1 cellular context compared by ENCODE assay signal in the genomic region with DNA sequence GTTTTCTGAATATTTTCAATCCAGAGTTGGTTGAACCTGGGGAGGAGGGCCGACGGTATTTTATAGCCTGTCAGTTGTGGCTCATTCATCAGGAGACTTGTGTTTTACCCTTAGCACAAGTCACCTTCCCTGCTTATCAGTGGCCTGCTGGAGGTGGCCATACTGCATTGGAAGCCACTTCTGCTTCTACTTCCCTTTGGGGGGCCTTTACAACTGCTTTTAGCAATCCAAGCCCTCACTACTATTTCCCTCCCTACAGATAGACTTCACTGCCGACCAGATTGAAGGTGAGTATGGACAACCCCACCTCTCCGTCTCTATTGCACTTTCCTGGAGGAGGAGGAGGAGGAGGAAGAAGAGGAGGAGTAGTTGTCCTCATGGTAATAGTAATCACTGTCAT.
A peak's percentile ranks its signal among the peaks of the same experiment; 100 is the strongest.
TF ChIP-seq lines count a peak whose summit lies in the region.

No MANE protein-coding gene starts in this region.

TF ChIP-seq in K562, 482 proteins besides CTCF, POLR2A, EP300 and RAD21 (continued from another document and continues in another):
- TF ChIP-seq, protein P1, sequence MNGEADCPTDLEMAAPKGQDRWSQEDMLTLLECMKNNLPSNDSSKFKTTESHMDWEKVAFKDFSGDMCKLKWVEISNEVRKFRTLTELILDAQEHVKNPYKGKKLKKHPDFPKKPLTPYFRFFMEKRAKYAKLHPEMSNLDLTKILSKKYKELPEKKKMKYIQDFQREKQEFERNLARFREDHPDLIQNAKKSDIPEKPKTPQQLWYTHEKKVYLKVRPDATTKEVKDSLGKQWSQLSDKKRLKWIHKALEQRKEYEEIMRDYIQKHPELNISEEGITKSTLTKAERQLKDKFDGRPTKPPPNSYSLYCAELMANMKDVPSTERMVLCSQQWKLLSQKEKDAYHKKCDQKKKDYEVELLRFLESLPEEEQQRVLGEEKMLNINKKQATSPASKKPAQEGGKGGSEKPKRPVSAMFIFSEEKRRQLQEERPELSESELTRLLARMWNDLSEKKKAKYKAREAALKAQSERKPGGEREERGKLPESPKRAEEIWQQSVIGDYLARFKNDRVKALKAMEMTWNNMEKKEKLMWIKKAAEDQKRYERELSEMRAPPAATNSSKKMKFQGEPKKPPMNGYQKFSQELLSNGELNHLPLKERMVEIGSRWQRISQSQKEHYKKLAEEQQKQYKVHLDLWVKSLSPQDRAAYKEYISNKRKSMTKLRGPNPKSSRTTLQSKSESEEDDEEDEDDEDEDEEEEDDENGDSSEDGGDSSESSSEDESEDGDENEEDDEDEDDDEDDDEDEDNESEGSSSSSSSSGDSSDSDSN (IDR thresholded peaks at IDR 0.05; ENCODE audit: borderline replicate concordance in 1 of 2, low read depth in 2 of 2, low read length in 2 of 2), result no peak
- TF ChIP-seq SOX6 (IDR thresholded peaks at IDR 0.05), result peak; percentile 20; the same call in 1 of the 2 replicates
- no peak for TF ChIP-seq CHD4 (IDR thresholded peaks at IDR 0.05; ENCODE audit: insufficient read depth, insufficient replicate concordance, low read depth, low read length, poor library complexity, severe bottlenecking)
- TF ChIP-seq, protein P2, sequence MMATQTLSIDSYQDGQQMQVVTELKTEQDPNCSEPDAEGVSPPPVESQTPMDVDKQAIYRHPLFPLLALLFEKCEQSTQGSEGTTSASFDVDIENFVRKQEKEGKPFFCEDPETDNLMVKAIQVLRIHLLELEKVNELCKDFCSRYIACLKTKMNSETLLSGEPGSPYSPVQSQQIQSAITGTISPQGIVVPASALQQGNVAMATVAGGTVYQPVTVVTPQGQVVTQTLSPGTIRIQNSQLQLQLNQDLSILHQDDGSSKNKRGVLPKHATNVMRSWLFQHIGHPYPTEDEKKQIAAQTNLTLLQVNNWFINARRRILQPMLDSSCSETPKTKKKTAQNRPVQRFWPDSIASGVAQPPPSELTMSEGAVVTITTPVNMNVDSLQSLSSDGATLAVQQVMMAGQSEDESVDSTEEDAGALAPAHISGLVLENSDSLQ (IDR thresholded peaks at IDR 0.05), result peak; percentile 91
- 0 out of 2 replicates have a peak, but pooled peaks have one; percentile 46 for TF ChIP-seq MTA1 (IDR thresholded peaks at IDR 0.05; ENCODE audit: borderline replicate concordance)
- TF ChIP-seq, protein P3, sequence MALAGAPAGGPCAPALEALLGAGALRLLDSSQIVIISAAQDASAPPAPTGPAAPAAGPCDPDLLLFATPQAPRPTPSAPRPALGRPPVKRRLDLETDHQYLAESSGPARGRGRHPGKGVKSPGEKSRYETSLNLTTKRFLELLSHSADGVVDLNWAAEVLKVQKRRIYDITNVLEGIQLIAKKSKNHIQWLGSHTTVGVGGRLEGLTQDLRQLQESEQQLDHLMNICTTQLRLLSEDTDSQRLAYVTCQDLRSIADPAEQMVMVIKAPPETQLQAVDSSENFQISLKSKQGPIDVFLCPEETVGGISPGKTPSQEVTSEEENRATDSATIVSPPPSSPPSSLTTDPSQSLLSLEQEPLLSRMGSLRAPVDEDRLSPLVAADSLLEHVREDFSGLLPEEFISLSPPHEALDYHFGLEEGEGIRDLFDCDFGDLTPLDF (CRISPR knock-in tag; IDR thresholded peaks at IDR 0.05), result no peak
- no peak for TF ChIP-seq ILK (tag; IDR thresholded peaks at IDR 0.05; ENCODE audit: borderline replicate concordance, low read depth)
- peak; percentile 74 for TF ChIP-seq ARID1B (IDR thresholded peaks at IDR 0.05)
- peak; percentile 37; the same call in 1 of the 2 replicates for TF ChIP-seq POLR2AphosphoS5 (IDR thresholded peaks at IDR 0.05; ENCODE audit: control insufficient read depth, insufficient read depth, low read depth, low read length)
- TF ChIP-seq ZNF668 (CRISPR knock-in tag; IDR thresholded peaks at IDR 0.05), result no peak
- TF ChIP-seq, protein P4, sequence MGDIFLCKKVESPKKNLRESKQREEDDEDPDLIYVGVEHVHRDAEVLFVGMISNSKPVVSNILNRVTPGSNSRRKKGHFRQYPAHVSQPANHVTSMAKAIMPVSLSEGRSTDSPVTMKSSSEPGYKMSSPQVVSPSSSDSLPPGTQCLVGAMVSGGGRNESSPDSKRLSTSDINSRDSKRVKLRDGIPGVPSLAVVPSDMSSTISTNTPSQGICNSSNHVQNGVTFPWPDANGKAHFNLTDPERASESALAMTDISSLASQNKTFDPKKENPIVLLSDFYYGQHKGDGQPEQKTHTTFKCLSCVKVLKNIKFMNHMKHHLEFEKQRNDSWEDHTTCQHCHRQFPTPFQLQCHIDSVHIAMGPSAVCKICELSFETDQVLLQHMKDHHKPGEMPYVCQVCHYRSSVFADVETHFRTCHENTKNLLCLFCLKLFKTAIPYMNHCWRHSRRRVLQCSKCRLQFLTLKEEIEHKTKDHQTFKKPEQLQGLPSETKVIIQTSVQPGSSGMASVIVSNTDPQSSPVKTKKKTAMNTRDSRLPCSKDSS (IDR thresholded peaks at IDR 0.05; ENCODE audit: low read depth, partially characterized antibody), result no peak
- TF ChIP-seq ZNF354B (CRISPR knock-in tag; IDR thresholded peaks at IDR 0.05), result no peak
- TF ChIP-seq, protein P5, sequence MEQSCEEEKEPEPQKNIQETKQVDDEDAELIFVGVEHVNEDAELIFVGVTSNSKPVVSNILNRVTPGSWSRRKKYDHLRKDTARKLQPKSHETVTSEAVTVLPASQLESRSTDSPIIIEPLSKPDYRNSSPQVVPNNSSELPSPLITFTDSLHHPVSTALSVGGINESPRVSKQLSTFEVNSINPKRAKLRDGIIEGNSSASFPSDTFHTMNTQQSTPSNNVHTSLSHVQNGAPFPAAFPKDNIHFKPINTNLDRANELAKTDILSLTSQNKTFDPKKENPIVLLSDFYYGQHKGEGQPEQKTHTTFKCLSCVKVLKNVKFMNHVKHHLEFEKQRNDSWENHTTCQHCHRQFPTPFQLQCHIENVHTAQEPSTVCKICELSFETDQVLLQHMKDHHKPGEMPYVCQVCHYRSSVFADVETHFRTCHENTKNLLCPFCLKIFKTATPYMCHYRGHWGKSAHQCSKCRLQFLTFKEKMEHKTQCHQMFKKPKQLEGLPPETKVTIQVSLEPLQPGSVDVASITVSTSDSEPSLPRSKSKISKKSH (CRISPR knock-in tag; IDR thresholded peaks at IDR 0.05), result no peak
- no peak for TF ChIP-seq BDP1 (IDR thresholded peaks at IDR 0.05; ENCODE audit: insufficient read depth, insufficient read length)
- TF ChIP-seq, protein P6, sequence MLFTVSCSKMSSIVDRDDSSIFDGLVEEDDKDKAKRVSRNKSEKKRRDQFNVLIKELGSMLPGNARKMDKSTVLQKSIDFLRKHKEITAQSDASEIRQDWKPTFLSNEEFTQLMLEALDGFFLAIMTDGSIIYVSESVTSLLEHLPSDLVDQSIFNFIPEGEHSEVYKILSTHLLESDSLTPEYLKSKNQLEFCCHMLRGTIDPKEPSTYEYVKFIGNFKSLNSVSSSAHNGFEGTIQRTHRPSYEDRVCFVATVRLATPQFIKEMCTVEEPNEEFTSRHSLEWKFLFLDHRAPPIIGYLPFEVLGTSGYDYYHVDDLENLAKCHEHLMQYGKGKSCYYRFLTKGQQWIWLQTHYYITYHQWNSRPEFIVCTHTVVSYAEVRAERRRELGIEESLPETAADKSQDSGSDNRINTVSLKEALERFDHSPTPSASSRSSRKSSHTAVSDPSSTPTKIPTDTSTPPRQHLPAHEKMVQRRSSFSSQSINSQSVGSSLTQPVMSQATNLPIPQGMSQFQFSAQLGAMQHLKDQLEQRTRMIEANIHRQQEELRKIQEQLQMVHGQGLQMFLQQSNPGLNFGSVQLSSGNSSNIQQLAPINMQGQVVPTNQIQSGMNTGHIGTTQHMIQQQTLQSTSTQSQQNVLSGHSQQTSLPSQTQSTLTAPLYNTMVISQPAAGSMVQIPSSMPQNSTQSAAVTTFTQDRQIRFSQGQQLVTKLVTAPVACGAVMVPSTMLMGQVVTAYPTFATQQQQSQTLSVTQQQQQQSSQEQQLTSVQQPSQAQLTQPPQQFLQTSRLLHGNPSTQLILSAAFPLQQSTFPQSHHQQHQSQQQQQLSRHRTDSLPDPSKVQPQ (CRISPR knock-in tag; IDR thresholded peaks at IDR 0.05; ENCODE audit: borderline replicate concordance), result no peak
- TF ChIP-seq CBFA2T3 (IDR thresholded peaks at IDR 0.05), result peak; percentile 77
- TF ChIP-seq, protein P7, sequence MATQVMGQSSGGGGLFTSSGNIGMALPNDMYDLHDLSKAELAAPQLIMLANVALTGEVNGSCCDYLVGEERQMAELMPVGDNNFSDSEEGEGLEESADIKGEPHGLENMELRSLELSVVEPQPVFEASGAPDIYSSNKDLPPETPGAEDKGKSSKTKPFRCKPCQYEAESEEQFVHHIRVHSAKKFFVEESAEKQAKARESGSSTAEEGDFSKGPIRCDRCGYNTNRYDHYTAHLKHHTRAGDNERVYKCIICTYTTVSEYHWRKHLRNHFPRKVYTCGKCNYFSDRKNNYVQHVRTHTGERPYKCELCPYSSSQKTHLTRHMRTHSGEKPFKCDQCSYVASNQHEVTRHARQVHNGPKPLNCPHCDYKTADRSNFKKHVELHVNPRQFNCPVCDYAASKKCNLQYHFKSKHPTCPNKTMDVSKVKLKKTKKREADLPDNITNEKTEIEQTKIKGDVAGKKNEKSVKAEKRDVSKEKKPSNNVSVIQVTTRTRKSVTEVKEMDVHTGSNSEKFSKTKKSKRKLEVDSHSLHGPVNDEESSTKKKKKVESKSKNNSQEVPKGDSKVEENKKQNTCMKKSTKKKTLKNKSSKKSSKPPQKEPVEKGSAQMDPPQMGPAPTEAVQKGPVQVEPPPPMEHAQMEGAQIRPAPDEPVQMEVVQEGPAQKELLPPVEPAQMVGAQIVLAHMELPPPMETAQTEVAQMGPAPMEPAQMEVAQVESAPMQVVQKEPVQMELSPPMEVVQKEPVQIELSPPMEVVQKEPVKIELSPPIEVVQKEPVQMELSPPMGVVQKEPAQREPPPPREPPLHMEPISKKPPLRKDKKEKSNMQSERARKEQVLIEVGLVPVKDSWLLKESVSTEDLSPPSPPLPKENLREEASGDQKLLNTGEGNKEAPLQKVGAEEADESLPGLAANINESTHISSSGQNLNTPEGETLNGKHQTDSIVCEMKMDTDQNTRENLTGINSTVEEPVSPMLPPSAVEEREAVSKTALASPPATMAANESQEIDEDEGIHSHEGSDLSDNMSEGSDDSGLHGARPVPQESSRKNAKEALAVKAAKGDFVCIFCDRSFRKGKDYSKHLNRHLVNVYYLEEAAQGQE (CRISPR knock-in tag; IDR thresholded peaks at IDR 0.05; ENCODE audit: low read depth), result no peak
- 0 out of 4 replicates have a peak, but pooled peaks of 1 of the 2 experiments have one; percentile 32 for TF ChIP-seq HDAC1 (IDR thresholded peaks at IDR 0.05)
- TF ChIP-seq SMAD2 (IDR thresholded peaks at IDR 0.05; ENCODE audit: low read depth, low read length), result no peak
- peak; percentile 62; the same call in 1 of the 2 replicates for TF ChIP-seq SMARCA4 (IDR thresholded peaks at IDR 0.05)
- no peak for TF ChIP-seq CBX8 (IDR thresholded peaks at IDR 0.05; ENCODE audit: borderline replicate concordance, extremely low read depth, low read depth, low read length, poor library complexity, severe bottlenecking)
- TF ChIP-seq, protein P8, sequence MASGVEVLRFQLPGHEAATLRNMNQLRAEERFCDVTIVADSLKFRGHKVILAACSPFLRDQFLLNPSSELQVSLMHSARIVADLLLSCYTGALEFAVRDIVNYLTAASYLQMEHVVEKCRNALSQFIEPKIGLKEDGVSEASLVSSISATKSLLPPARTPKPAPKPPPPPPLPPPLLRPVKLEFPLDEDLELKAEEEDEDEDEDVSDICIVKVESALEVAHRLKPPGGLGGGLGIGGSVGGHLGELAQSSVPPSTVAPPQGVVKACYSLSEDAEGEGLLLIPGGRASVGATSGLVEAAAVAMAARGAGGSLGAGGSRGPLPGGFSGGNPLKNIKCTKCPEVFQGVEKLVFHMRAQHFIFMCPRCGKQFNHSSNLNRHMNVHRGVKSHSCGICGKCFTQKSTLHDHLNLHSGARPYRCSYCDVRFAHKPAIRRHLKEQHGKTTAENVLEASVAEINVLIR (CRISPR knock-in tag; IDR thresholded peaks at IDR 0.05), result no peak
- no peak for TF ChIP-seq CEBPB (tag; IDR thresholded peaks at IDR 0.05)
- no peak for TF ChIP-seq ZNF239 (CRISPR knock-in tag; IDR thresholded peaks at IDR 0.05)
- peak; percentile 51 for TF ChIP-seq CBFA2T2 (conservative IDR thresholded peaks at IDR 0.05)
- no peak for TF ChIP-seq NCOR1 (IDR thresholded peaks at IDR 0.05)
- peak; percentile 31; the same call in 1 of the 2 replicates for TF ChIP-seq SMARCC2 (IDR thresholded peaks at IDR 0.05; ENCODE audit: low read depth)
- no peak for TF ChIP-seq KLF10 (CRISPR knock-in tag; IDR thresholded peaks at IDR 0.05)
- TF ChIP-seq RCOR1 (IDR thresholded peaks at IDR 0.05; ENCODE audit: borderline replicate concordance in 1 of 2, low read depth in 2 of 2, low read length in 2 of 2), result peak; percentile 31 to 38; a peak in 2 of 4 replicates
- TF ChIP-seq, protein P9, sequence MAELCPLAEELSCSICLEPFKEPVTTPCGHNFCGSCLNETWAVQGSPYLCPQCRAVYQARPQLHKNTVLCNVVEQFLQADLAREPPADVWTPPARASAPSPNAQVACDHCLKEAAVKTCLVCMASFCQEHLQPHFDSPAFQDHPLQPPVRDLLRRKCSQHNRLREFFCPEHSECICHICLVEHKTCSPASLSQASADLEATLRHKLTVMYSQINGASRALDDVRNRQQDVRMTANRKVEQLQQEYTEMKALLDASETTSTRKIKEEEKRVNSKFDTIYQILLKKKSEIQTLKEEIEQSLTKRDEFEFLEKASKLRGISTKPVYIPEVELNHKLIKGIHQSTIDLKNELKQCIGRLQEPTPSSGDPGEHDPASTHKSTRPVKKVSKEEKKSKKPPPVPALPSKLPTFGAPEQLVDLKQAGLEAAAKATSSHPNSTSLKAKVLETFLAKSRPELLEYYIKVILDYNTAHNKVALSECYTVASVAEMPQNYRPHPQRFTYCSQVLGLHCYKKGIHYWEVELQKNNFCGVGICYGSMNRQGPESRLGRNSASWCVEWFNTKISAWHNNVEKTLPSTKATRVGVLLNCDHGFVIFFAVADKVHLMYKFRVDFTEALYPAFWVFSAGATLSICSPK (IDR thresholded peaks at IDR 0.05; ENCODE audit: borderline replicate concordance), result no peak
- peak; percentile 37; the same call in 1 of the 2 replicates for TF ChIP-seq BHLHE40 (IDR thresholded peaks at IDR 0.05; ENCODE audit: low read length)
- TF ChIP-seq, protein P10, sequence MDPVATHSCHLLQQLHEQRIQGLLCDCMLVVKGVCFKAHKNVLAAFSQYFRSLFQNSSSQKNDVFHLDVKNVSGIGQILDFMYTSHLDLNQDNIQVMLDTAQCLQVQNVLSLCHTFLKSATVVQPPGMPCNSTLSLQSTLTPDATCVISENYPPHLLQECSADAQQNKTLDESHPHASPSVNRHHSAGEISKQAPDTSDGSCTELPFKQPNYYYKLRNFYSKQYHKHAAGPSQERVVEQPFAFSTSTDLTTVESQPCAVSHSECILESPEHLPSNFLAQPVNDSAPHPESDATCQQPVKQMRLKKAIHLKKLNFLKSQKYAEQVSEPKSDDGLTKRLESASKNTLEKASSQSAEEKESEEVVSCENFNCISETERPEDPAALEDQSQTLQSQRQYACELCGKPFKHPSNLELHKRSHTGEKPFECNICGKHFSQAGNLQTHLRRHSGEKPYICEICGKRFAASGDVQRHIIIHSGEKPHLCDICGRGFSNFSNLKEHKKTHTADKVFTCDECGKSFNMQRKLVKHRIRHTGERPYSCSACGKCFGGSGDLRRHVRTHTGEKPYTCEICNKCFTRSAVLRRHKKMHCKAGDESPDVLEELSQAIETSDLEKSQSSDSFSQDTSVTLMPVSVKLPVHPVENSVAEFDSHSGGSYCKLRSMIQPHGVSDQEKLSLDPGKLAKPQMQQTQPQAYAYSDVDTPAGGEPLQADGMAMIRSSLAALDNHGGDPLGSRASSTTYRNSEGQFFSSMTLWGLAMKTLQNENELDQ (CRISPR knock-in tag; IDR thresholded peaks at IDR 0.05; ENCODE audit: borderline replicate concordance), result no peak
- TF ChIP-seq PHF21A (IDR thresholded peaks at IDR 0.05; ENCODE audit: borderline replicate concordance, low read depth), result peak; percentile 34; the same call in 1 of the 2 replicates
- no peak for TF ChIP-seq SMARCB1 (IDR thresholded peaks at IDR 0.05; ENCODE audit: insufficient read length, low read depth)
- TF ChIP-seq MEF2D (tag; conservative IDR thresholded peaks at IDR 0.05; ENCODE audit: low read depth), result no peak
- TF ChIP-seq CTBP1 (IDR thresholded peaks at IDR 0.05; ENCODE audit: borderline replicate concordance), result peak; percentile 65; the same call in 1 of the 2 replicates
